ENCODE assay signal across 12 cellular contexts in the genomic region with DNA sequence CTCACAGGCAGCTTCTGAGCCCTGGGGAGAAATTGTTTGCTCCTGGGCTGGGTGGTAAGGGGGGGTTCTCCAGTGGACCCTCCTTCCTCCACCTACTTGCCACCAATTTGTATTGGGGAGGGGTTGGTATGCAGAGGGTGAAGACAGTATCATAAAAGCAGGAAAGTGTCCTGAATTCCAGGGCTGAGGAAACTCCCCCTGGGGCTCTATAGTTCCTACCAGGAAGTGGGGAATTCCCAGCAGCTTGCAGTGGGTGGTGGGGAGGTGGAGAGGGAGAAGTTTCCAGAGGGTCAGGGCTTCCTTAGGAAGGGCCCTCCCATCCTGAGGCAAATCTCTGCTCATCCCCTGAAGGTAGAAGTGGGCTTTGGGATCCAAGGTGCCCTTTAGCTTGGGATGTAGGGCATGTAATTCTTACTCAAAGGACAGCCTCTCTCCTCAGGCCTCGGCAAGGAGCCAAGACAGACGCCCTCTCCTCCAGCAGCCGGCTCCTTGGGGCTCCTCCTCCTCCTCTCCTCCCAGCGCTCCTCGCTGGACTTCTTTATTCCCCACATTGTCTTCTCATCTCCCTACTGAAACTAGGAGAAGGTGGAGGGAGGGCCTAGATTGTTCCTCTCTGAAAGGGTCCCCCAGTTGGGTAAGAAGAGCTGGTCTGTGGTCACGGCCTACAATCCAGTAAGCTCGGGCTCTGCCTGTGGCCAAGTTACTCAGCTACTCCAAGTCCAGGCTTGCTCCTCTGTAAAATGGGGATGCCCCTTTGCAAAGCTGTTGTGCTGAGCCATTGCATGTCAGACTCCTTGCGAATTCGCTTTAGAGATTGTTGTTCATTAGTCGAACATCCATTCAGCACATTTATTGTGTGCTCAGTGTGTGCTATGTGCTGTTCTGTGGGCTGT. TPM values are rescaled to one million over a fixed set of nuclear protein-coding genes. Genes with fewer than 3 reads are reported as not detected.
DNase-seq lines count a peak whose midpoint lies in the region; ATAC-seq and TF ChIP-seq lines count a peak whose summit lies in the region.
"Had no signal": no experiment of that assay in that cellular context is flagged by ENCODE, and none has a peak within 500 bp of the region (broad histone marks: within the 10 kb centered on the region; RNA-seq: fewer than 3 reads in every experiment).

No MANE protein-coding gene starts in this region.

- TF ChIP-seq CTCF in chondrocyte (IDR thresholded peaks at IDR 0.05), result no peak

- no peak for ATAC-seq in stimulated activated naive B cell treated with anti-CD40 and anti-IgM and Interleukin-4, amounts not matched to agents 10 μg/mL and 1 μg/mL and 100 μg/mL, for 72 hours (replicated peaks)
- ATAC-seq in naive thymus-derived CD4-positive, alpha-beta T cell, result no peak

- no peak overlapping the region for H3K4me3 Mint-ChIP-seq in stimulated activated naive B cell treated with anti-CD40 and anti-IgM and Interleukin-4, amounts not matched to agents 10 μg/mL and 1 μg/mL and 100 μg/mL, for 72 hours
- H3K4me3 Mint-ChIP-seq in chondrocyte (ENCODE audit: unreplicated experiment), result no peak overlapping the region
- H3K4me3 Mint-ChIP-seq in naive thymus-derived CD4-positive, alpha-beta T cell, result no peak overlapping the region
- H3K4me3 Mint-ChIP-seq: activated naive CD8-positive, alpha-beta T cell; endodermal cell had no signal

- CTCF ChIA-PET in naive thymus-derived CD4-positive, alpha-beta T cell (lab: Charles Lee), result interaction anchor here (0.6 kb wide), 1 partner anchor 114 kb away, joined by 4 read pairs; no protein-coding TSS in a partner anchor

- no peaks in the 10 kb centered on the region for H3K9me3 ChIP-seq in naive thymus-derived CD4-positive, alpha-beta T cell (ENCODE audit: control insufficient read depth in 2 of 3, low read length in 3 of 3)

- H3K27ac ChIP-seq in naive thymus-derived CD4-positive, alpha-beta T cell (ENCODE audit: low read depth, low read length), result no peak overlapping the region

- H3K27me3 Mint-ChIP-seq in stimulated activated naive B cell treated with anti-CD40 and anti-IgM and Interleukin-4, amounts not matched to agents 10 μg/mL and 1 μg/mL and 100 μg/mL, for 72 hours, result peaks cover 0 to 3% of the 10 kb centered on the region in 2 donors
- no peaks in the 10 kb centered on the region for H3K27me3 Mint-ChIP-seq in chondrocyte (ENCODE audit: low read depth)
- H3K27me3 Mint-ChIP-seq in naive thymus-derived CD4-positive, alpha-beta T cell, result no peaks in the 10 kb centered on the region
- H3K27me3 Mint-ChIP-seq: activated naive CD8-positive, alpha-beta T cell had no signal

- DNase-seq in SKM-1 treated with dmso at 0.1 percent for 144 hours (lab: John Stamatoyannopoulos, UW; ENCODE audit: unreplicated experiment), result peak; percentile 30
- no peak for DNase-seq in SKM-1 (lab: John Stamatoyannopoulos, UW; ENCODE audit: unreplicated experiment)
- DNase-seq in astrocyte of the hippocampus (ENCODE audit: low read depth, low spot score), result peak; percentile 44
- DNase-seq in kidney glomerular epithelial cell (lab: John Stamatoyannopoulos, UW), result peak; percentile 69
- DNase-seq in stimulated activated naive B cell treated with anti-CD40 and anti-IgM and Interleukin-4, amounts not matched to agents 10 μg/mL and 1 μg/mL and 100 μg/mL, for 72 hours, result no peak
- no peak for DNase-seq in activated CD8-positive, alpha-beta memory T cell treated with anti-CD3 and anti-CD28 coated beads for 24 hours
- DNase-seq in chondrocyte (ENCODE audit: low spot score), result no peak
- no peak for DNase-seq in naive thymus-derived CD4-positive, alpha-beta T cell
- DNase-seq: endodermal cell, Karpas-422, occipital lobe had no signal

- intact Hi-C loops in naive thymus-derived CD4-positive, alpha-beta T cell (cut with micrococcal nuclease), result loop anchor here in 1 of 2 donors (5.0 kb wide), 1 partner anchor 65 kb away; no protein-coding TSS in a partner anchor

- POLR2A ChIA-PET in naive thymus-derived CD4-positive, alpha-beta T cell (lab: Charles Lee), result no interaction called here

- H3K9me3 Mint-ChIP-seq in stimulated activated naive B cell treated with anti-CD40 and anti-IgM and Interleukin-4, amounts not matched to agents 10 μg/mL and 1 μg/mL and 100 μg/mL, for 72 hours, result peaks cover 0 to 1% of the 10 kb centered on the region in 2 donors
- no peaks in the 10 kb centered on the region for H3K9me3 Mint-ChIP-seq in chondrocyte (ENCODE audit: low read depth)
- no peaks in the 10 kb centered on the region for H3K9me3 Mint-ChIP-seq in naive thymus-derived CD4-positive, alpha-beta T cell
- H3K9me3 Mint-ChIP-seq: endodermal cell had no signal

- no peak overlapping the region for H3K4me3 ChIP-seq in naive thymus-derived CD4-positive, alpha-beta T cell (ENCODE audit: low read length)

- peak overlapping the region; percentile 45 for H3K27ac Mint-ChIP-seq in stimulated activated naive B cell treated with anti-CD40 and anti-IgM and Interleukin-4, amounts not matched to agents 10 μg/mL and 1 μg/mL and 100 μg/mL, for 72 hours
- no peak overlapping the region for H3K27ac Mint-ChIP-seq in chondrocyte (ENCODE audit: unreplicated experiment)
- H3K27ac Mint-ChIP-seq in naive thymus-derived CD4-positive, alpha-beta T cell, result peak overlapping the region in 1 of 9 donors; percentile 32
- H3K27ac Mint-ChIP-seq: endodermal cell had no signal

- H3K4me1 Mint-ChIP-seq in stimulated activated naive B cell treated with anti-CD40 and anti-IgM and Interleukin-4, amounts not matched to agents 10 μg/mL and 1 μg/mL and 100 μg/mL, for 72 hours, result peaks cover 0 to 47% of the 10 kb centered on the region in 2 donors
- no peaks in the 10 kb centered on the region for H3K4me1 Mint-ChIP-seq in chondrocyte (ENCODE audit: low read depth)
- peaks cover 0 to 23% (median 4%) of the 10 kb centered on the region in 7 donors for H3K4me1 Mint-ChIP-seq in naive thymus-derived CD4-positive, alpha-beta T cell
- H3K4me1 Mint-ChIP-seq: endodermal cell had no signal

- H3K36me3 ChIP-seq in naive thymus-derived CD4-positive, alpha-beta T cell (ENCODE audit: control insufficient read depth in 2 of 3, insufficient read depth in 3 of 3, low read length in 3 of 3), result no peaks in the 10 kb centered on the region

- H3K36me3 Mint-ChIP-seq in stimulated activated naive B cell treated with anti-CD40 and anti-IgM and Interleukin-4, amounts not matched to agents 10 μg/mL and 1 μg/mL and 100 μg/mL, for 72 hours, result peaks cover 0 to 2% of the 10 kb centered on the region in 2 donors
- no peaks in the 10 kb centered on the region for H3K36me3 Mint-ChIP-seq in chondrocyte (ENCODE audit: low read depth)
- H3K36me3 Mint-ChIP-seq in naive thymus-derived CD4-positive, alpha-beta T cell, result peaks cover 0 to under 1% (median 0%) of the 10 kb centered on the region in 5 donors
- H3K36me3 Mint-ChIP-seq: activated naive CD8-positive, alpha-beta T cell had no signal

- H3K4me1 ChIP-seq in naive thymus-derived CD4-positive, alpha-beta T cell (ENCODE audit: control insufficient read depth in 2 of 2, insufficient read depth in 2 of 2, low read length in 2 of 2), result peaks cover 0 to 3% of the 10 kb centered on the region in 2 donors

- no peaks in the 10 kb centered on the region for H3K27me3 ChIP-seq in naive thymus-derived CD4-positive, alpha-beta T cell (ENCODE audit: control insufficient read depth in 2 of 2, insufficient read depth in 2 of 2, low read length in 2 of 2)

RNA-seq across cellular contexts. Expression of a gene that starts 17.9 kb away (rescaled TPM):
- 15.2 to 19.8 TPM (median 16.8 TPM) in 3 replicates for total RNA-seq in chondrocyte
- 100 to 1,000 TPM in 1 of 5 experiments, 10 to 100 TPM in 1, 1 to 10 TPM in 3; 1.4 to 125 (median 5.9) TPM for total RNA-seq in naive thymus-derived CD4-positive, alpha-beta T cell
- polyA plus RNA-seq in naive thymus-derived CD4-positive, alpha-beta T cell, result 1 to 10 TPM in 1 of 2 donors, under 1 TPM in 1; 0.94 to 2.2 TPM

Comparison
In these comparisons a context has a peak if more than half of its experiments do, and no peak if none do; other contexts are left out.
1. DNase-seq: peak in SKM-1 treated with dmso at 0.1 percent for 144 hours (single experiment), astrocyte of the hippocampus (single experiment) and kidney glomerular epithelial cell (single experiment); none in SKM-1 (single experiment), stimulated activated naive B cell treated with anti-CD40 and anti-IgM and Interleukin-4, amounts not matched to agents 10 μg/mL and 1 μg/mL and 100 μg/mL, for 72 hours (single experiment), activated CD8-positive, alpha-beta memory T cell treated with anti-CD3 and anti-CD28 coated beads for 24 hours (single experiment), chondrocyte (single experiment) and naive thymus-derived CD4-positive, alpha-beta T cell (0 of 9).